In the genomic region with DNA sequence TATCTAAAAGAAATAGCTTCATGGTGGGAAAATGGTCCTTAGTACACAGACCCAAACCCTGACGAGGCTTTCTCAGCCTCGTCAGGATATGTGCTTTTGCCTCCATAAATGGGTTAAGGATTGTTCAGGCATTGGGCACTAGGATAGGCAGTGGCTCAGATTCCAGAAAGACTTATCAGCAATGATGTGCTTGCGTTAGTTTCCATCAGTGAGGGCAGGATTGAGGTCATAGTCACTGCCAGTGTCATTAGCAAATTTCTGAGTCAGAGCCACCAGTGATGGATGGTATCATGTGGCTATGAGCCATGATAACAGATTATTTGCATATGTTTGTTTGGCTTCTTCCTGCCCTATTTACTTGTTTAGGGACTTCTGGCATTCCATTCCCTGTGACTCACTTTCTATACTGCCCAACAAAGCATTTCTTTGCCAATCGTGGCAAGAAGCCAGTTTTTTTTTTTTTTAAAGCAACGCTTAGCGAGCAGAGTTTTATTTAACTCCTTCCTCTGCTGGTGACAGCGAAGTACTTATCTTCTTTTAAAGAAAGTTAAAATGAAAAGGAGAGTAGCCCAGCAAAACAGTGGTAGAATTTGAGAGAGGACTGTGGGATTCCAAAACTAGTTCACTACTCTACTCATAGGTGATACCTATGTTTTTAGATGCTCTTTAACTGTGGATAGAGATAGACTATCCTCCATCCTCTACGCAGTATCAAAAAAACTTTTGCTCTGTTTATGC, we compare ENCODE assay signal across 8 cellular contexts. TPM values are rescaled to one million over a fixed set of nuclear protein-coding genes. Genes with fewer than 3 reads are reported as not detected.
DNase-seq lines count a peak whose midpoint lies in the region; ATAC-seq, FAIRE-seq and TF ChIP-seq lines count a peak whose summit lies in the region.

No MANE protein-coding gene starts in this region.

- WGBS in H9 (ENCODE audit: extremely low coverage, insufficient read length, low lambda C conversion rate), result no CpG with 5 or more reads among the region's 8 CpGs
- 11 to 16% methylated on average over 8 of the region's 8 CpGs for WGBS in pancreas, 2 donors
- WGBS in suprapubic skin, result 12% methylated on average over 8 of the region's 8 CpGs

- no peaks in the 10 kb centered on the region for H3K9me3 ChIP-seq in H9 (ENCODE audit: control insufficient read depth, low read depth, low read length)
- H3K9me3 ChIP-seq in pancreas, result no peaks in the 10 kb centered on the region
- no peaks in the 10 kb centered on the region for H3K9me3 ChIP-seq in suprapubic skin

- peak overlapping the region in 1 of 2 experiments; percentile 56; a peak in 4 of 5 replicates for H3K4me3 Mint-ChIP-seq in H9

- H3K4me3 ChIP-seq in foreskin fibroblast (ENCODE audit: low read depth in 1 of 2, low read length in 2 of 2) (peak overlapping the region in 1 of 2 donors; percentile 24), pancreas (no peak overlapping the region), suprapubic skin (no peak overlapping the region)

- H2BK15ac ChIP-seq in H9 (ENCODE audit: low read depth, low read length), result no peak overlapping the region

- H3K23ac ChIP-seq in H9 (ENCODE audit: insufficient read length, low read depth, low read length), result no peak overlapping the region

- no peak overlapping the region for H4K91ac ChIP-seq in H9 (ENCODE audit: insufficient read length, low read depth, low read length)

- peaks cover 27 to 45% of the 10 kb centered on the region in 2 experiments for H3K4me1 Mint-ChIP-seq in H9

- no peak overlapping the region for H2AK5ac ChIP-seq in H9 (ENCODE audit: insufficient read length, low read length)

- H4K5ac ChIP-seq in H9 (ENCODE audit: insufficient read length, low read depth, low read length), result no peak overlapping the region

- H3K27ac ChIP-seq in H9 (ENCODE audit: insufficient read length, low read depth, low read length) (peak overlapping the region; percentile 89), pancreas (peak overlapping the region in 2 of 4 donors; percentile 23 to 52), suprapubic skin (no peak overlapping the region)

- no peak overlapping the region for H2BK12ac ChIP-seq in H9 (ENCODE audit: insufficient read length, low read depth, low read length)

- H3K27ac Mint-ChIP-seq in H9, result peak overlapping the region; percentile 93 to 94 (median 93)

- H4K20me1 ChIP-seq in H9 (ENCODE audit: control insufficient read depth, insufficient read depth, insufficient read length), result no peaks in the 10 kb centered on the region

- no peaks in the 10 kb centered on the region for H3K79me2 ChIP-seq in H9 (ENCODE audit: insufficient read depth, low read length)

- no peak overlapping the region for H3K4ac ChIP-seq in H9 (ENCODE audit: low read depth, low read length)

- H3K4me1 ChIP-seq in H9 (ENCODE audit: insufficient read depth, low read length) (peaks cover 11% of the 10 kb centered on the region; the same call in 1 of the 2 replicates), pancreas (peaks cover 0 to 15% (median 9%) of the 10 kb centered on the region in 3 donors), suprapubic skin (peaks cover 21% of the 10 kb centered on the region)

- H3K23me2 ChIP-seq in H9 (ENCODE audit: insufficient read length, low read depth, low read length, poor library complexity, severe bottlenecking), result no peaks in the 10 kb centered on the region

- H2BK120ac ChIP-seq in H9 (ENCODE audit: low read depth, low read length, poor library complexity, severe bottlenecking), result peak overlapping the region; percentile 57

- H4K8ac ChIP-seq in H9 (replicated peaks; ENCODE audit: insufficient read length, low read depth, low read length), result no peak overlapping the region

- H3K9ac ChIP-seq in H9 (ENCODE audit: extremely low read depth, insufficient read length, low read length), result peak overlapping the region; percentile 50

- no peak overlapping the region for H2BK20ac ChIP-seq in H9 (ENCODE audit: low read depth, low read length, poor library complexity, severe bottlenecking)

- no peak for TF ChIP-seq EP300 in suprapubic skin (IDR thresholded peaks at IDR 0.05)

- FAIRE-seq in pancreas (lab: Jason Lieb, UNC), result no peak

- H3K9me3 Mint-ChIP-seq in H9, result no peaks in the 10 kb centered on the region

- H3T11ph ChIP-seq in H9 (ENCODE audit: low read length), result peak overlapping the region; percentile 80

- ATAC-seq in pancreas, result peak; percentile 83 to 91 (median 88)
- ATAC-seq in HG02588 (IDR thresholded peaks at IDR 0.05; ENCODE audit: unreplicated experiment), result no peak
- ATAC-seq in HG03439 (IDR thresholded peaks at IDR 0.05; ENCODE audit: unreplicated experiment), result no peak

- peak overlapping the region; percentile 30 for H3K18ac ChIP-seq in H9 (ENCODE audit: insufficient read length, low read depth, low read length)

- TF ChIP-seq CTCF in H9 (conservative IDR thresholded peaks at IDR 0.05) (no peak), foreskin fibroblast (IDR thresholded peaks at IDR 0.05; ENCODE audit: low read depth, low read length) (no peak), pancreas (IDR thresholded peaks at IDR 0.05) (no peak), suprapubic skin (IDR thresholded peaks at IDR 0.05) (no peak)

- H3K36me3 Mint-ChIP-seq in H9 (ENCODE audit: insufficient read depth in 1 of 3, low read depth in 3 of 3), result no peaks in the 10 kb centered on the region

- peak overlapping the region; percentile 5 for H3K4me2 ChIP-seq in H9 (ENCODE audit: insufficient read depth, insufficient read length, low read length)

- H3K27me3 ChIP-seq in H9 (ENCODE audit: insufficient read depth, low read length), result no peaks in the 10 kb centered on the region
- H3K27me3 ChIP-seq in pancreas, result no peaks in the 10 kb centered on the region
- H3K27me3 ChIP-seq in suprapubic skin, result no peaks in the 10 kb centered on the region

- no peak for TF ChIP-seq POLR2A in suprapubic skin (IDR thresholded peaks at IDR 0.05)

- no peak overlapping the region for H2BK5ac ChIP-seq in H9 (ENCODE audit: insufficient read length, low read length)

- no peak overlapping the region for H2AFZ ChIP-seq in H9 (ENCODE audit: low read length)

- H3K14ac ChIP-seq in H9 (ENCODE audit: insufficient read depth, low read length), result no peak overlapping the region; the same call in 1 of the 2 replicates

- H3K36me3 ChIP-seq in pancreas (no peaks in the 10 kb centered on the region), suprapubic skin (no peaks in the 10 kb centered on the region)

- intact Hi-C loops in pancreas (cut with DNase I), result loop anchor here in 1 of 3 donors (10.0 kb wide), 1 partner anchor 299 kb away; no protein-coding TSS in a partner anchor

- DNase-seq in AG08395 (ENCODE audit: low spot score) (peak; percentile 93), H9 (peak; percentile 77), RPMI7951 (ENCODE audit: low read depth) (peak; percentile 97), foreskin fibroblast (peak; percentile 98 to 99), pancreas (peak in 3 of 6 donors; percentile 27 to 63 (median 31)), suprapubic skin (ENCODE audit: low spot score in 2 of 2) (no peak)

- peaks cover 2% of the 10 kb centered on the region; the same call in 1 of the 2 replicates for H3K27me3 Mint-ChIP-seq in H9 (ENCODE audit: low read depth)

- no peak overlapping the region for H3K56ac ChIP-seq in H9 (ENCODE audit: insufficient read length, low read depth, low read length)

- no peaks in the 10 kb centered on the region for H3K79me1 ChIP-seq in H9 (ENCODE audit: insufficient read depth, low read depth, low read length, poor library complexity, severe bottlenecking)

RNA-seq across cellular contexts. Expression of gene MYPN, which starts 44.4 kb away (rescaled TPM):
- total RNA-seq in H9 (2021) (not detected in 2 replicates), pancreas (under 1 TPM; 0.16 to 0.83 (median 0.41) TPM), suprapubic skin (under 1 TPM in 1 of 4 donors, not detected in 3; 0.16 TPM)
- 1.4 and 1.8 TPM in 2 replicates for total RNA-seq in RPMI7951 (2014; rRNA removed; shearing (Covaris generic))
- under 1 TPM; 0.16 to 0.19 TPM for polyA plus RNA-seq in pancreas

Comparison
In these comparisons a context has a peak if more than half of its experiments do, and no peak if none do; other contexts are left out.
1. DNase-seq: peak in AG08395 (single experiment), H9 (single experiment), RPMI7951 (single experiment) and foreskin fibroblast (2 of 2); none in suprapubic skin (0 of 2).
2. ATAC-seq: peak in pancreas (4 of 4); none in HG02588 (single experiment) and HG03439 (single experiment).